Comparison of ENCODE assay signal across 8 cellular contexts in the genomic region with DNA sequence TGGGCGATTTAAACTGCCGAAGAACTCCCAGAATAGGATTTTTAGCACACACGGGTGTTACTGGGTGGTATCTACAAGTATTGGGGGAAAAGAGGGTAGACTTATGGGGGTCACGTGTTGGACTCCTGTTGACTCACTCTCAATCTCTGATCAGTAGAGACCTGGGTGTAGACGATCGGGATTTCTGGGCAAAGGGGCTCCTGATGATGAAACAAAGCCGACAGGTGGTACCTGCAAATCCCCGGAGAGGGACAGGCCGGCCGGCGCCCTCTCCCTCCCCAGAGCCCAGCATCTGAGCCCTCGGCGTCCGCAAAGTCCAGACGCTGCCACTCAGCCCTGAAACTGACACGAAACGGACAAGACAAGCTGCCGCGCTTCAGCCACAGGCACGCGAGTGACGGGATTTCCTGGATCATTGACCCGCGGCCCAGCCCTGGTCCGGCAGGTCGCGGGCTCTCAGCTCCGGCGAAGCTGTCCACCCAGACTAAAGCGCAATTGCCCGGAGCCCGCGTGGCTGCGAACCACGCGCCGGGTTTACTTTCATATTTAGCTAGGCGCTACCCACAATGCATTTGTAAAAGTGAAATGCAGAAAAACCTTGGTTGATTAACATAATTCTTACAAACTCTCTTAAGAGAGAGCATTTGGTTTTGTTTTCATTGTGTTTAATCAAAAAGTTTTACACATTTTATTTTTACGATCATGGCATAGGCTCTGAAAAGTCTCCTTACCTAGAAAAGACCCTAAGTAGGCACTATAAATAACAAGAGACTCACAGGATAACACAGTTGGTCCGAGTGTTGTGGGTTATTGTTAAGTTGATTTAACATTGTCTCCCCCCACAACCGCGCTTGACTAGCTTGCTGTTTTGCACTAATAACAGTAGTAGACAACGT. TPM values are rescaled to one million over a fixed set of nuclear protein-coding genes. Genes with fewer than 3 reads are reported as not detected.
DNase-seq lines count a peak whose midpoint lies in the region; ATAC-seq and TF ChIP-seq lines count a peak whose summit lies in the region.

No MANE protein-coding gene starts in this region.

- H3K4me1 ChIP-seq in ovary (ENCODE audit: insufficient read depth) (no peaks in the 10 kb centered on the region), tibial artery (peaks cover 0 to 8% (median 5%) of the 10 kb centered on the region in 4 donors)

- H3K27ac ChIP-seq in ovary = peak overlapping the region; percentile 87 to 89
- peak overlapping the region; percentile 84 to 87 for H3K27ac ChIP-seq in tibial artery

- CTCF ChIA-PET in GM10248 (lab: Yijun Ruan, JAX) = interaction anchor here (0.7 to 3.0 kb wide), 17 partner anchors 9 to 678 kb away, joined by 3 to 17 read pairs (median 4); no protein-coding TSS in a partner anchor

- H3K36me3 ChIP-seq in ovary = no peaks in the 10 kb centered on the region
- H3K36me3 ChIP-seq in tibial artery = no peaks in the 10 kb centered on the region

- peaks cover 17% of the 10 kb centered on the region for H3K4me1 Mint-ChIP-seq in HFFc6 (ENCODE audit: low read depth)
- peaks cover 21% of the 10 kb centered on the region for H3K4me1 Mint-ChIP-seq in activated naive CD8-positive, alpha-beta T cell treated with anti-CD3 and anti-CD28 coated beads for 36 hours

- no peaks in the 10 kb centered on the region for H3K9me3 Mint-ChIP-seq in HFFc6
- no peaks in the 10 kb centered on the region for H3K9me3 Mint-ChIP-seq in activated naive CD8-positive, alpha-beta T cell treated with anti-CD3 and anti-CD28 coated beads for 36 hours

- H3K27ac Mint-ChIP-seq in HFFc6 = peak overlapping the region; percentile 97
- H3K27ac Mint-ChIP-seq in activated naive CD8-positive, alpha-beta T cell treated with anti-CD3 and anti-CD28 coated beads for 36 hours = peak overlapping the region; percentile 100

- TF ChIP-seq EP300 in ovary (IDR thresholded peaks at IDR 0.05) = no peak

- ATAC-seq in Right ventricle myocardium inferior = peak; percentile 97

- H3K9me3 ChIP-seq in ovary (no peaks in the 10 kb centered on the region), tibial artery (no peaks in the 10 kb centered on the region)

- DNase-seq in GM10248 (ENCODE audit: extremely low spot score) = peak; percentile 81
- peak; percentile 89 for DNase-seq in HFFc6
- DNase-seq in NB4 (ENCODE audit: low read depth) = peak; percentile 94
- peak; percentile 35 for DNase-seq in SKM-1 (lab: John Stamatoyannopoulos, UW; ENCODE audit: unreplicated experiment)
- peak; percentile 69 for DNase-seq in activated naive CD8-positive, alpha-beta T cell treated with anti-CD3 and anti-CD28 coated beads for 36 hours
- DNase-seq in Right ventricle myocardium inferior (ENCODE audit: missing footprints) = peak; percentile 91
- peak; percentile 79 to 85 (median 82) for DNase-seq in ovary
- DNase-seq in tibial artery = peak; percentile 80 to 88

- TF ChIP-seq CTCF in GM10248 (IDR thresholded peaks at IDR 0.05; ENCODE audit: control extremely low read depth, extremely low read depth, low read depth, missing control alignments) = no peak
- no peak for TF ChIP-seq CTCF in HFFc6 (IDR thresholded peaks at IDR 0.05)
- no peak for TF ChIP-seq CTCF in NB4 (IDR thresholded peaks at IDR 0.05; ENCODE audit: low read depth, low read length)
- TF ChIP-seq CTCF in ovary (IDR thresholded peaks at IDR 0.05) = no peak
- TF ChIP-seq CTCF in tibial artery (IDR thresholded peaks at IDR 0.05) = no peak

- WGBS in ovary, 3 donors = 0 to 1% (median 0%) methylated on average over 43 of the region's 43 CpGs

- TF ChIP-seq POLR2A in NB4 (IDR thresholded peaks at IDR 0.05; ENCODE audit: extremely low read depth, insufficient read length) (peak; percentile 84), ovary (IDR thresholded peaks at IDR 0.05) (peak; percentile 50)

- H3K27me3 Mint-ChIP-seq in HFFc6 (ENCODE audit: insufficient read depth) = no peaks in the 10 kb centered on the region
- H3K27me3 Mint-ChIP-seq in activated naive CD8-positive, alpha-beta T cell treated with anti-CD3 and anti-CD28 coated beads for 36 hours = no peaks in the 10 kb centered on the region

- H3K27me3 ChIP-seq in ovary (no peaks in the 10 kb centered on the region), tibial artery (no peaks in the 10 kb centered on the region)

- peak overlapping the region; percentile 94 for H3K4me3 Mint-ChIP-seq in HFFc6
- H3K4me3 Mint-ChIP-seq in activated naive CD8-positive, alpha-beta T cell treated with anti-CD3 and anti-CD28 coated beads for 36 hours = peak overlapping the region; percentile 97

- H3K4me3 ChIP-seq in NB4 (ENCODE audit: low read depth, low read length) (peak overlapping the region; percentile 73), ovary (peak overlapping the region; percentile 80), tibial artery (peak overlapping the region; percentile 72 to 76)

- intact Hi-C loops in Right ventricle myocardium inferior (cut with DNase I) (loop anchor here (5.0 kb wide), 1 partner anchor 59 kb away; the partner anchor contains the start of gene EZH2), ovary (cut with DNase I) (loop anchor here in 2 of 4 donors (2.0 to 5.0 kb wide), 2 partner anchors 56 to 59 kb away; partner anchors contain the start of gene EZH2 (in 2 of the 2)), tibial artery (cut with DNase I; ENCODE audit: low total_unique reads) (loop anchor here (2.0 kb wide), 2 partner anchors 56 to 242 kb away; partner anchors contain the start of genes CUL1 and EZH2)

- H3K36me3 Mint-ChIP-seq in HFFc6 (ENCODE audit: low read depth) = no peaks in the 10 kb centered on the region
- H3K36me3 Mint-ChIP-seq in activated naive CD8-positive, alpha-beta T cell treated with anti-CD3 and anti-CD28 coated beads for 36 hours = peaks cover 14% of the 10 kb centered on the region

- POLR2A ChIA-PET in GM10248 (lab: Yijun Ruan, JAX) = interaction anchor here (0.6 kb wide), 1 partner anchor 461 kb away, joined by 3 read pairs; no protein-coding TSS in a partner anchor

RNA-seq across cellular contexts. Expression of gene EZH2, which starts 56.9 kb away (rescaled TPM):
- total RNA-seq in HFFc6 (2021; fragmentation: NEBNext Ultra II Directional; extraction: Animal tissue kit (Norgen Biotek cat#: 25700)) = 10 to 100 TPM in 5 of 6 experiments, 1 to 10 TPM in 1; 8.9 to 21.5 (median 19.3) TPM
- 100 to 1,000 TPM; 109 to 111 TPM for total RNA-seq in activated naive CD8-positive, alpha-beta T cell treated with anti-CD3 and anti-CD28 coated beads for 36 hours
- total RNA-seq in Right ventricle myocardium inferior (1.2 TPM), ovary (1 to 10 TPM; 2.5 to 5.3 (median 4.0) TPM)
- polyA plus RNA-seq in ovary = 1 to 10 TPM; 2.8 to 5.6 TPM

Comparison
In these comparisons a context has a peak if more than half of its experiments do, and no peak if none do; other contexts are left out.
1. Peak in every context shown above with its lines: DNase-seq, ATAC-seq, H3K4me3 ChIP-seq and H3K27ac ChIP-seq.
2. DNase-seq: peak in every context shown above with its lines; median percentile 94 in NB4; 91 in Right ventricle myocardium inferior; 89 in HFFc6; 84 in tibial artery; 82 in ovary; 81 in GM10248; 69 in activated naive CD8-positive, alpha-beta T cell treated with anti-CD3 and anti-CD28 coated beads for 36 hours; 35 in SKM-1.
3. RNA of gene EZH2, which starts 56.9 kb away (total RNA-seq): 109 to 111 TPM in activated naive CD8-positive, alpha-beta T cell treated with anti-CD3 and anti-CD28 coated beads for 36 hours; 8.9 to 21.5 TPM in HFFc6, 2.5 to 5.3 TPM in ovary and 1.2 TPM in Right ventricle myocardium inferior (single experiment); every median in the first group is over 4 times any median in the second.